ENCODE assay signal across 21 cellular contexts in genomic region chr2:40037303-40037702, GRCh38.
DNase-seq lines count a peak whose midpoint lies in the region; ATAC-seq and TF ChIP-seq lines count a peak whose summit lies in the region.
"Had no signal": no experiment of that assay in that cellular context is flagged by ENCODE, and none has a peak within 500 bp of the region (broad histone marks: within the 10 kb centered on the region; RNA-seq: fewer than 3 reads in every experiment).

No MANE protein-coding gene starts in this region.

- H3K27ac ChIP-seq in BLaER1 treated with 17β-estradiol and CSF1 and Interleukin-3, amounts not matched to agents 10 nM and 100 nM, result peak overlapping the region in 10 of 11 experiments; percentile 18 to 65 (median 44); a peak in 17 of 22 replicates
- H3K27ac ChIP-seq in lower lobe of right lung (no peak overlapping the region), smooth muscle cell (ENCODE audit: low read depth) (no peak overlapping the region)
- H3K27ac ChIP-seq: dorsolateral prefrontal cortex, KMS-11, SJCRH30 had no signal

- H3K27me3 ChIP-seq in BLaER1 treated with 17β-estradiol and CSF1 and Interleukin-3, amounts not matched to agents 10 nM and 100 nM, result no peaks in the 10 kb centered on the region
- no peaks in the 10 kb centered on the region for H3K27me3 ChIP-seq in lower lobe of right lung (ENCODE audit: low read depth)
- H3K27me3 ChIP-seq in smooth muscle cell (ENCODE audit: low read depth), result no peaks in the 10 kb centered on the region
- H3K27me3 ChIP-seq: SJCRH30 had no signal

- no peaks in the 10 kb centered on the region for H3K27me3 Mint-ChIP-seq in activated naive CD4-positive, alpha-beta T cell treated with anti-CD3 and anti-CD28 coated beads, Interleukin-2, amount 10 ng/mL, durations not matched to agents 7 days and 5 days
- H3K27me3 Mint-ChIP-seq: activated CD8-positive, alpha-beta memory T cell treated with anti-CD3 and anti-CD28 coated beads, Interleukin-2, amount 10 ng/mL, durations not matched to agents 7 days and 5 days; stimulated activated naive CD8-positive, alpha-beta T cell treated with anti-CD3 and anti-CD28 coated beads, Interleukin-15, Interleukin-2, amounts not matched to agents 100 ng/mL and 50 ng/mL, for 24 hours; type B pancreatic cell had no signal

- DNase-seq in KBM-7 (peak; percentile 82), RPMI8226 (peak; percentile 4), lower lobe of right lung (peak; percentile 54), NCI-H82 treated with DMSO at 0.1 percent for 48 hours (lab: John Stamatoyannopoulos, UW; ENCODE audit: unreplicated experiment) (no peak), dedifferentiated amniotic fluid mesenchymal stem cell (ENCODE audit: extremely low spot score) (no peak), smooth muscle cell (lab: John Stamatoyannopoulos, UW; ENCODE audit: unreplicated experiment) (no peak)
- no peak for DNase-seq in activated naive CD4-positive, alpha-beta T cell treated with anti-CD3 and anti-CD28 coated beads, Interleukin-2, amount 10 ng/mL, durations not matched to agents 7 days and 5 days
- DNase-seq: activated CD4-positive, alpha-beta T cell treated with anti-CD3 and anti-CD28 coated beads for 1 hour; activated CD8-positive, alpha-beta memory T cell treated with anti-CD3 and anti-CD28 coated beads, Interleukin-2, amount 10 ng/mL, durations not matched to agents 7 days and 5 days; H9; left colon; NCI-H1417; NCI-H2227 treated with DMSO at 0.1 percent for 48 hours; NK-92 treated with Interleukin-12 subunit alpha and Interleukin-12 subunit beta, amount 100 ng/mL, for 24 hours; SJCRH30; stimulated activated CD4-positive, alpha-beta T cell treated with anti-CD3 and anti-CD28 coated beads, Interleukin-2, amount 100 ng/mL, for 24 hours had no signal

- H3K27ac Mint-ChIP-seq in activated naive CD4-positive, alpha-beta T cell treated with anti-CD3 and anti-CD28 coated beads, Interleukin-2, amount 10 ng/mL, durations not matched to agents 7 days and 5 days, result no peak overlapping the region
- H3K27ac Mint-ChIP-seq: activated CD8-positive, alpha-beta memory T cell treated with anti-CD3 and anti-CD28 coated beads, Interleukin-2, amount 10 ng/mL, durations not matched to agents 7 days and 5 days; H9; stimulated activated naive CD8-positive, alpha-beta T cell treated with anti-CD3 and anti-CD28 coated beads, Interleukin-15, Interleukin-2, amounts not matched to agents 100 ng/mL and 50 ng/mL, for 24 hours; type B pancreatic cell had no signal

- peaks cover 0 to 13% (median 3%) of the 10 kb centered on the region in 11 experiments; a peak in 6 of 22 replicates for H3K36me3 ChIP-seq in BLaER1 treated with 17β-estradiol and CSF1 and Interleukin-3, amounts not matched to agents 10 nM and 100 nM
- H3K36me3 ChIP-seq in lower lobe of right lung, result no peaks in the 10 kb centered on the region
- H3K36me3 ChIP-seq in smooth muscle cell (ENCODE audit: low read depth), result no peaks in the 10 kb centered on the region
- H3K36me3 ChIP-seq: SJCRH30 had no signal

- no peaks in the 10 kb centered on the region for H3K9me3 Mint-ChIP-seq in activated naive CD4-positive, alpha-beta T cell treated with anti-CD3 and anti-CD28 coated beads, Interleukin-2, amount 10 ng/mL, durations not matched to agents 7 days and 5 days

- H3K9me3 ChIP-seq in BLaER1 treated with 17β-estradiol and CSF1 and Interleukin-3, amounts not matched to agents 10 nM and 100 nM (replicated peaks in 1 of 11), result peaks cover 20 to 44% (median 34%) of the 10 kb centered on the region in 11 experiments
- H3K9me3 ChIP-seq in lower lobe of right lung, result peaks cover 9% of the 10 kb centered on the region
- no peaks in the 10 kb centered on the region for H3K9me3 ChIP-seq in smooth muscle cell (replicated peaks; ENCODE audit: low read depth)

- H3K9ac ChIP-seq in BLaER1 treated with 17β-estradiol and CSF1 and Interleukin-3, amounts not matched to agents 10 nM and 100 nM, result peak overlapping the region in 3 of 11 experiments; percentile 7 to 26 (median 14); a peak in 4 of 22 replicates
- H3K9ac ChIP-seq in smooth muscle cell (ENCODE audit: low read depth), result no peak overlapping the region
- H3K9ac ChIP-seq: KMS-11 had no signal

- H2AFZ ChIP-seq in smooth muscle cell (ENCODE audit: low read depth), result no peak overlapping the region

- H3F3A ChIP-seq in smooth muscle cell (ENCODE audit: low read depth), result no peaks in the 10 kb centered on the region

- ATAC-seq in lower lobe of right lung, result peak in 1 of 2 donors; percentile 77
- ATAC-seq: activated CD8-positive, alpha-beta memory T cell treated with anti-CD3 and anti-CD28 coated beads, Interleukin-2, amount 10 ng/mL, durations not matched to agents 7 days and 5 days; left colon had no signal

- H3K4me3 ChIP-seq in BLaER1 treated with 17β-estradiol and CSF1 and Interleukin-3, amounts not matched to agents 10 nM and 100 nM, result peak overlapping the region in 1 of 10 experiments; percentile 13; a peak in 1 of 20 replicates
- no peak overlapping the region for H3K4me3 ChIP-seq in lower lobe of right lung
- no peak overlapping the region for H3K4me3 ChIP-seq in smooth muscle cell
- H3K4me3 ChIP-seq: dorsolateral prefrontal cortex, SJCRH30 had no signal

- in situ Hi-C loops in KBM-7 (cut with MboI; ENCODE audit: low pct_unique_long_range_greater_than_20kb, low sequenced_read_pairs), result no loop called here

- 82% methylated on average over 7 of the region's 7 CpGs for WGBS in smooth muscle cell (ENCODE audit: low lambda C conversion rate)

- intact Hi-C loops in lower lobe of right lung (cut with DNase I), result no loop called here

- no peaks in the 10 kb centered on the region for H3K79me2 ChIP-seq in smooth muscle cell (ENCODE audit: low read depth)

- CTCF ChIA-PET in activated naive CD4-positive, alpha-beta T cell treated with anti-CD3 and anti-CD28 coated beads, Interleukin-2, amount 10 ng/mL, durations not matched to agents 7 days and 5 days (lab: Charles Lee), result no interaction called here

- no peaks in the 10 kb centered on the region for H3K4me1 Mint-ChIP-seq in activated naive CD4-positive, alpha-beta T cell treated with anti-CD3 and anti-CD28 coated beads, Interleukin-2, amount 10 ng/mL, durations not matched to agents 7 days and 5 days
- H3K4me1 Mint-ChIP-seq: H9 had no signal

- peaks cover 45 to 77% (median 68%) of the 10 kb centered on the region in 10 experiments for H3K4me1 ChIP-seq in BLaER1 treated with 17β-estradiol and CSF1 and Interleukin-3, amounts not matched to agents 10 nM and 100 nM
- H3K4me1 ChIP-seq in lower lobe of right lung (peaks cover 16% of the 10 kb centered on the region), smooth muscle cell (ENCODE audit: low read depth) (no peaks in the 10 kb centered on the region)
- H3K4me1 ChIP-seq: SJCRH30 had no signal

- H3K36me3 Mint-ChIP-seq in activated naive CD4-positive, alpha-beta T cell treated with anti-CD3 and anti-CD28 coated beads, Interleukin-2, amount 10 ng/mL, durations not matched to agents 7 days and 5 days, result no peaks in the 10 kb centered on the region
- H3K36me3 Mint-ChIP-seq: activated CD8-positive, alpha-beta memory T cell treated with anti-CD3 and anti-CD28 coated beads, Interleukin-2, amount 10 ng/mL, durations not matched to agents 7 days and 5 days; type B pancreatic cell had no signal

- no peaks in the 10 kb centered on the region for H4K20me1 ChIP-seq in BLaER1 treated with 17β-estradiol and CSF1 and Interleukin-3, amounts not matched to agents 10 nM and 100 nM
- H4K20me1 ChIP-seq in smooth muscle cell (ENCODE audit: low read depth), result no peaks in the 10 kb centered on the region

- no peak for TF ChIP-seq CTCF in lower lobe of right lung (IDR thresholded peaks at IDR 0.05)
- TF ChIP-seq CTCF in smooth muscle cell (IDR thresholded peaks at IDR 0.05; ENCODE audit: borderline replicate concordance, insufficient read depth, poor library complexity, severe bottlenecking), result no peak

- H3K4me2 ChIP-seq in BLaER1 treated with 17β-estradiol and CSF1 and Interleukin-3, amounts not matched to agents 10 nM and 100 nM, result peak overlapping the region; percentile 55 to 86 (median 70)
- no peak overlapping the region for H3K4me2 ChIP-seq in smooth muscle cell
- H3K4me2 ChIP-seq: KMS-11 had no signal

- H3K4me3 Mint-ChIP-seq in activated naive CD4-positive, alpha-beta T cell treated with anti-CD3 and anti-CD28 coated beads, Interleukin-2, amount 10 ng/mL, durations not matched to agents 7 days and 5 days, result no peak overlapping the region
- H3K4me3 Mint-ChIP-seq: activated CD8-positive, alpha-beta memory T cell treated with anti-CD3 and anti-CD28 coated beads, Interleukin-2, amount 10 ng/mL, durations not matched to agents 7 days and 5 days; H9; stimulated activated naive CD8-positive, alpha-beta T cell treated with anti-CD3 and anti-CD28 coated beads, Interleukin-15, Interleukin-2, amounts not matched to agents 100 ng/mL and 50 ng/mL, for 24 hours; type B pancreatic cell had no signal

Comparison
In these comparisons a context has a peak if more than half of its experiments do, and no peak if none do; other contexts are left out.
1. H3K27ac ChIP-seq: peak in BLaER1 treated with 17β-estradiol and CSF1 and Interleukin-3, amounts not matched to agents 10 nM and 100 nM (10 of 11); none in lower lobe of right lung (single experiment) and smooth muscle cell (single experiment).
2. DNase-seq: peak in KBM-7 (single experiment), RPMI8226 (single experiment) and lower lobe of right lung (single experiment); none in NCI-H82 treated with DMSO at 0.1 percent for 48 hours (single experiment), dedifferentiated amniotic fluid mesenchymal stem cell (single experiment), smooth muscle cell (single experiment) and activated naive CD4-positive, alpha-beta T cell treated with anti-CD3 and anti-CD28 coated beads, Interleukin-2, amount 10 ng/mL, durations not matched to agents 7 days and 5 days (single experiment).